In the genomic region with DNA sequence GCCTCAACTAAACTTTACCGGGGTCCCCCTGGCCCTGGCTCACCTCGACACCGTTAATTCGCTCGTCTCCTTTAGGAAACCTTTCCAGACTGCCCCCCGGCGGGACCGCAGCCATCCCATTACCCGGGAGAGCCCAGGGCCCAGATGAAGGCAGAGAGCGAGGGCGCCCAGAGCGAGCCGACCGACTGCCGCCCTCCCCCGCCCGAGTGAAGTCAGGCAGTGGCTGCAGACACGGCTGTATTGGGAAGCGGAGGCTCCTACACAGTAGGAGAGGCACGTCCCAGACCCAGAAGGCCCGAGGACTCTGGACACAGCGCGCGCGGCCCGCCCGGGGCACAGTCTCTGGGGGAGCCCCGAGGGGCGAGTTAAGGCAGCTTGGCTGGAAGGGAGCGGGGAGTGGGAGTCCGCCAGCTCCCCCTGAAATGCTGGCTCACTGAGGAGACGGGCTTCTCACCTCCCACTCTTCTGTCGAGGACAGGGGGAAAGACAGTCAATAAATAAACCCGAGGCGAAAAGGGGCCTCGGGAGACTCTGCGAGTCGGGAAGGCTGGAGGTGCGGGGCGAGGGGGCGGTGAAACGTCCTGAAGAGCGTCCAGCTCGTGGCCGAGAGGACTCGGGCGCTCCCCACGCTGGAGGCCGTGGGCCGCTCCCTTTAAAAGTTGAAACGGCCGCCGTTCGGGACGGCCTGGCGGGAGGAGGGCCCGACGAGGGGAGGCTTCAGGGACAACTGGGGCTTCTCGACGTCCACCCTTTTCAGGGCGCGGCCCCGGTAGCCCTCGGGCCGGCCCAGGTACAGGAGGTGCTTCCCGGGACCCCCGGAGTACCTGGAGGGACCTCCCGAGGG, we compare ENCODE assay signal across 9 cellular contexts. TPM values are rescaled to one million over a fixed set of nuclear protein-coding genes. Genes with fewer than 3 reads are reported as not detected.
DNase-seq lines count a peak whose midpoint lies in the region; ATAC-seq lines count a peak whose summit lies in the region.
"Had no signal": no experiment of that assay in that cellular context is flagged by ENCODE, and none has a peak within 500 bp of the region (broad histone marks: within the 10 kb centered on the region; RNA-seq: fewer than 3 reads in every experiment).

No MANE protein-coding gene starts in this region.

- H3K27me3 Mint-ChIP-seq in activated naive CD8-positive, alpha-beta T cell treated with anti-CD3 and anti-CD28 coated beads, Interleukin-2, amount 50 U/mL, for 24 hours = no peaks in the 10 kb centered on the region

- DNase-seq in GM03348 (ENCODE audit: low spot score) (peak; percentile 51), sciatic nerve (ENCODE audit: low spot score) (peak; percentile 67), NCI-H510A treated with DMSO at 0.1 percent for 48 hours (lab: John Stamatoyannopoulos, UW) (no peak)
- DNase-seq in activated naive CD8-positive, alpha-beta T cell treated with anti-CD3 and anti-CD28 coated beads, Interleukin-2, amount 50 U/mL, for 24 hours = no peak
- no peak for DNase-seq in stimulated activated CD4-positive, alpha-beta T cell treated with anti-CD3 and anti-CD28 coated beads, Interleukin-12 subunit alpha, Interleukin-12 subunit beta, amount 100 ng/mL, for 4 hours
- DNase-seq in stimulated activated CD4-positive, alpha-beta T cell treated with anti-CD3 and anti-CD28 coated beads, Interleukin-15, amount 100 ng/mL, for 24 hours = no peak

- H3K9me3 ChIP-seq in iPS-15b (ENCODE audit: control insufficient read depth, insufficient read depth, low read length) = no peaks in the 10 kb centered on the region
- H3K9me3 ChIP-seq: neutrophil had no signal

- H3K4me3 Mint-ChIP-seq in activated naive CD8-positive, alpha-beta T cell treated with anti-CD3 and anti-CD28 coated beads, Interleukin-2, amount 50 U/mL, for 24 hours = peak overlapping the region; percentile 77

- no peaks in the 10 kb centered on the region for H3K36me3 Mint-ChIP-seq in activated naive CD8-positive, alpha-beta T cell treated with anti-CD3 and anti-CD28 coated beads, Interleukin-2, amount 50 U/mL, for 24 hours (ENCODE audit: low read depth)

- peaks cover 6% of the 10 kb centered on the region for H3K27me3 ChIP-seq in iPS-15b (ENCODE audit: control insufficient read depth, insufficient read depth, low read length)

- H3K9ac ChIP-seq in iPS-15b (ENCODE audit: low read depth, low read length) = peak overlapping the region; percentile 60

- H3K4me1 ChIP-seq in iPS-15b (ENCODE audit: control insufficient read depth, insufficient read depth, low read length) = no peaks in the 10 kb centered on the region

- ATAC-seq in activated naive CD8-positive, alpha-beta T cell treated with anti-CD3 and anti-CD28 coated beads, Interleukin-2, amount 50 U/mL, for 24 hours = no peak
- ATAC-seq in sciatic nerve (peak; percentile 70), HG03521 (IDR thresholded peaks at IDR 0.05; ENCODE audit: unreplicated experiment) (no peak)

- H3K36me3 ChIP-seq in iPS-15b (ENCODE audit: control insufficient read depth, insufficient read depth, low read length) = peaks cover 10% of the 10 kb centered on the region
- H3K36me3 ChIP-seq: neutrophil had no signal

- H3K4me3 ChIP-seq in iPS-15b (ENCODE audit: low read depth, low read length) = peak overlapping the region; percentile 42

- no peak overlapping the region for H3K27ac Mint-ChIP-seq in activated naive CD8-positive, alpha-beta T cell treated with anti-CD3 and anti-CD28 coated beads, Interleukin-2, amount 50 U/mL, for 24 hours

- H3K9me3 Mint-ChIP-seq in activated naive CD8-positive, alpha-beta T cell treated with anti-CD3 and anti-CD28 coated beads, Interleukin-2, amount 50 U/mL, for 24 hours = no peaks in the 10 kb centered on the region

- intact Hi-C loops in sciatic nerve (cut with DNase I) = no loop called here

- peaks cover 12% of the 10 kb centered on the region for H3K4me1 Mint-ChIP-seq in activated naive CD8-positive, alpha-beta T cell treated with anti-CD3 and anti-CD28 coated beads, Interleukin-2, amount 50 U/mL, for 24 hours

RNA-seq across cellular contexts. Expression of a gene that starts 14.4 kb away (rescaled TPM):
- total RNA-seq in sciatic nerve = 33.5 TPM

RNA-seq across cellular contexts. Expression of a gene that starts 24.4 kb away (rescaled TPM):
- 3.9 TPM for total RNA-seq in sciatic nerve

RNA-seq across cellular contexts. Expression of a gene that starts 33.6 kb away (rescaled TPM):
- total RNA-seq in sciatic nerve = 10.6 TPM

RNA-seq across cellular contexts. Expression of a gene that starts 33.9 kb away (rescaled TPM):
- total RNA-seq in sciatic nerve = 25.9 TPM

RNA-seq across cellular contexts. Expression of a gene that starts 43.7 kb away (rescaled TPM):
- 0.76 TPM for total RNA-seq in sciatic nerve

Comparison
In these comparisons a context has a peak if more than half of its experiments do, and no peak if none do; other contexts are left out.
1. DNase-seq: peak in GM03348 (single experiment) and sciatic nerve (single experiment); none in activated naive CD8-positive, alpha-beta T cell treated with anti-CD3 and anti-CD28 coated beads, Interleukin-2, amount 50 U/mL, for 24 hours (single experiment), stimulated activated CD4-positive, alpha-beta T cell treated with anti-CD3 and anti-CD28 coated beads, Interleukin-12 subunit alpha, Interleukin-12 subunit beta, amount 100 ng/mL, for 4 hours (single experiment), stimulated activated CD4-positive, alpha-beta T cell treated with anti-CD3 and anti-CD28 coated beads, Interleukin-15, amount 100 ng/mL, for 24 hours (single experiment) and NCI-H510A treated with DMSO at 0.1 percent for 48 hours (single experiment).